Comparison of ENCODE assay signal across 8 cellular contexts in genomic region chr6:26284537-26285142, GRCh38.
A peak's percentile ranks its signal among the peaks of the same experiment; 100 is the strongest.
DNase-seq lines count a peak whose midpoint lies in the region; ATAC-seq, FAIRE-seq and TF ChIP-seq lines count a peak whose summit lies in the region.

No MANE protein-coding gene starts in this region.

- H3K9me3 Mint-ChIP-seq in activated T-helper 17 cell treated with anti-CD3 and anti-CD28 coated beads, Interleukin-2, amount 50 U/mL, for 72 hours: peaks cover 5% of the 10 kb centered on the region
- peaks cover 7% of the 10 kb centered on the region for H3K9me3 Mint-ChIP-seq in neural crest cell

- no peak for FAIRE-seq in D721Med (lab: Jason Lieb, UNC)

- H3K4me3 Mint-ChIP-seq in activated T-helper 17 cell treated with anti-CD3 and anti-CD28 coated beads, Interleukin-2, amount 50 U/mL, for 72 hours: peak overlapping the region; percentile 94
- H3K4me3 Mint-ChIP-seq in neural crest cell: peak overlapping the region; percentile 97

- H3K27me3 Mint-ChIP-seq in activated T-helper 17 cell treated with anti-CD3 and anti-CD28 coated beads, Interleukin-2, amount 50 U/mL, for 72 hours: peaks cover 4% of the 10 kb centered on the region
- H3K27me3 Mint-ChIP-seq in neural crest cell (ENCODE audit: low read depth): peaks cover 17% of the 10 kb centered on the region

- H3K4me1 Mint-ChIP-seq in activated T-helper 17 cell treated with anti-CD3 and anti-CD28 coated beads, Interleukin-2, amount 50 U/mL, for 72 hours: peaks cover 26% of the 10 kb centered on the region
- peaks cover 43% of the 10 kb centered on the region for H3K4me1 Mint-ChIP-seq in neural crest cell

- TF ChIP-seq CTCF in neural crest cell (conservative IDR thresholded peaks at IDR 0.05) (no peak), D721Med (IDR thresholded peaks at IDR 0.05; ENCODE audit: insufficient read depth, missing control alignments) (no peak)

- peak; percentile 1 for ATAC-seq in activated T-helper 17 cell treated with anti-CD3 and anti-CD28 coated beads, Interleukin-2, amount 50 U/mL, for 72 hours (replicated peaks)
- no peak for ATAC-seq in HG03025 (IDR thresholded peaks at IDR 0.05; ENCODE audit: low FRiP score, unreplicated experiment)

- peaks cover 24% of the 10 kb centered on the region for H3K36me3 Mint-ChIP-seq in activated T-helper 17 cell treated with anti-CD3 and anti-CD28 coated beads, Interleukin-2, amount 50 U/mL, for 72 hours (ENCODE audit: low read depth)
- peaks cover 13% of the 10 kb centered on the region for H3K36me3 Mint-ChIP-seq in neural crest cell (ENCODE audit: low read depth)

- peak overlapping the region; percentile 100 for H3K27ac Mint-ChIP-seq in activated T-helper 17 cell treated with anti-CD3 and anti-CD28 coated beads, Interleukin-2, amount 50 U/mL, for 72 hours
- peak overlapping the region; percentile 99 for H3K27ac Mint-ChIP-seq in neural crest cell (ENCODE audit: unreplicated experiment)

- DNase-seq in NCI-H1436 (lab: John Stamatoyannopoulos, UW) (peak; percentile 36), NCI-H1436 treated with DMSO at 0.1 percent for 48 hours (lab: John Stamatoyannopoulos, UW) (no peak), NCI-H82 treated with DMSO at 0.1 percent for 48 hours (lab: John Stamatoyannopoulos, UW; ENCODE audit: unreplicated experiment) (peak; percentile 39), fibroblast of peridontal ligament (ENCODE audit: extremely low read depth) (peak; percentile 74), neural crest cell (ENCODE audit: low read depth, low spot score) (peak; percentile 39), D721Med (ENCODE audit: insufficient read length, low spot score) (no peak)

Comparison
In these comparisons a context has a peak if more than half of its experiments do, and no peak if none do; other contexts are left out.
1. DNase-seq: peak in NCI-H1436 (single experiment), NCI-H82 treated with DMSO at 0.1 percent for 48 hours (single experiment), fibroblast of peridontal ligament (single experiment) and neural crest cell (single experiment); none in NCI-H1436 treated with DMSO at 0.1 percent for 48 hours (single experiment) and D721Med (single experiment).